In genomic region chr9:99820330-99821186, GRCh38 we compare ENCODE assay signal across 8 cellular contexts. TPM values are rescaled to one million over a fixed set of nuclear protein-coding genes. Genes with fewer than 3 reads are reported as not detected.
DNase-seq lines count a peak whose midpoint lies in the region; ATAC-seq and TF ChIP-seq lines count a peak whose summit lies in the region.

No MANE protein-coding gene starts in this region.

- no peaks in the 10 kb centered on the region for H3K9me3 ChIP-seq in liver (ENCODE audit: control insufficient read depth in 4 of 4, low read length in 3 of 4)

- H3K36me3 ChIP-seq in liver (ENCODE audit: control insufficient read depth in 4 of 4, insufficient read depth in 3 of 4, low read depth in 1 of 4, low read length in 3 of 4) = no peaks in the 10 kb centered on the region

- CTCF ChIA-PET in activated CD4-positive, alpha-beta T cell treated with anti-CD3 and anti-CD28 coated beads, Interleukin-2, amount 10 ng/mL, durations not matched to agents 7 days and 5 days (lab: Charles Lee) = interaction anchor here (1.0 to 2.3 kb wide), 5 partner anchors 10 to 636 kb away, joined by 3 to 11 read pairs (median 3); no protein-coding TSS in a partner anchor

- TF ChIP-seq RAD21 in liver (IDR thresholded peaks at IDR 0.05) = no peak

- H3K27ac ChIP-seq in dorsolateral prefrontal cortex = peak overlapping the region; percentile 27 to 100 (median 99)
- H3K27ac ChIP-seq in liver (ENCODE audit: low read depth in 1 of 2, low read length in 2 of 2) = peak overlapping the region; percentile 96 to 99

- H3K36me3 Mint-ChIP-seq in activated CD4-positive, alpha-beta T cell treated with anti-CD3 and anti-CD28 coated beads, Interleukin-2, amount 10 ng/mL, durations not matched to agents 7 days and 5 days (ENCODE audit: low read depth) = no peaks in the 10 kb centered on the region

- peak overlapping the region; percentile 79 to 87 for H3K9ac ChIP-seq in liver (ENCODE audit: low read depth in 1 of 2, low read length in 2 of 2)

- H3K4me3 ChIP-seq in GM12865 (ENCODE audit: low read depth, low read length) (peak overlapping the region; percentile 70), dorsolateral prefrontal cortex (peak overlapping the region; percentile 67 to 100 (median 91)), liver (ENCODE audit: low read depth in 1 of 3, low read length in 3 of 3) (peak overlapping the region; percentile 60 to 90 (median 68))

- ATAC-seq in GM21576 (IDR thresholded peaks at IDR 0.05; ENCODE audit: unreplicated experiment) (no peak), GM19351 (IDR thresholded peaks at IDR 0.05; ENCODE audit: unreplicated experiment) (no peak)

- POLR2A ChIA-PET in activated CD4-positive, alpha-beta T cell treated with anti-CD3 and anti-CD28 coated beads, Interleukin-2, amount 10 ng/mL, durations not matched to agents 7 days and 5 days (lab: Charles Lee) = interaction anchor here (0.5 kb wide), 1 partner anchor 42 kb away, joined by 12 read pairs; no protein-coding TSS in a partner anchor

- H3K27ac Mint-ChIP-seq in activated CD4-positive, alpha-beta T cell treated with anti-CD3 and anti-CD28 coated beads, Interleukin-2, amount 10 ng/mL, durations not matched to agents 7 days and 5 days = peak overlapping the region; percentile 90

- H3K4me1 Mint-ChIP-seq in activated CD4-positive, alpha-beta T cell treated with anti-CD3 and anti-CD28 coated beads, Interleukin-2, amount 10 ng/mL, durations not matched to agents 7 days and 5 days = peaks cover 57% of the 10 kb centered on the region

- H3K27me3 ChIP-seq in dorsolateral prefrontal cortex (peaks cover 0 to 5% (median 0%) of the 10 kb centered on the region in 45 donors), liver (ENCODE audit: control insufficient read depth in 4 of 4, insufficient read depth in 4 of 4, low read length in 3 of 4) (peaks cover 0 to 6% (median 0%) of the 10 kb centered on the region in 4 donors)

- DNase-seq in GM12865 (ENCODE audit: low read depth) (peak; percentile 70), NCI-H1105 treated with DMSO at 0.1 percent for 48 hours (lab: John Stamatoyannopoulos, UW) (peak; percentile 48), dorsolateral prefrontal cortex (peak in 5 of 10 donors; percentile 56 to 67 (median 62))
- DNase-seq in activated CD4-positive, alpha-beta T cell treated with anti-CD3 and anti-CD28 coated beads, Interleukin-2, amount 10 ng/mL, durations not matched to agents 7 days and 5 days = peak; percentile 63
- peak in 2 of 3 experiments; percentile 28 for DNase-seq in stimulated activated CD4-positive, alpha-beta T cell treated with anti-CD3 and anti-CD28 coated beads, TNF-alpha, amount 100 ng/mL, for 4 hours (ENCODE audit: low read depth in 3 of 3)

- H3K4me1 ChIP-seq in liver (ENCODE audit: control insufficient read depth in 4 of 4, insufficient read depth in 4 of 4, low read length in 3 of 4) = peaks cover 12 to 52% (median 34%) of the 10 kb centered on the region in 4 donors

- TF ChIP-seq CTCF in GM12865 (IDR thresholded peaks at IDR 0.05; ENCODE audit: insufficient read depth, low read depth, low read length, missing control alignments) (no peak), dorsolateral prefrontal cortex (IDR thresholded peaks at IDR 0.05 in 54 of 56, conservative IDR thresholded peaks at IDR 0.05 in 2 of 56; ENCODE audit: low read depth in 1 of 56, partially characterized antibody in 56 of 56) (peak in 4 of 56 donors; percentile 2 to 19 (median 12)), liver (IDR thresholded peaks at IDR 0.05; ENCODE audit: low read depth, low read length, missing input control) (no peak)

- peaks cover 54% of the 10 kb centered on the region for H3K27me3 Mint-ChIP-seq in activated CD4-positive, alpha-beta T cell treated with anti-CD3 and anti-CD28 coated beads, Interleukin-2, amount 10 ng/mL, durations not matched to agents 7 days and 5 days

- peak overlapping the region; percentile 94 for H3K4me3 Mint-ChIP-seq in activated CD4-positive, alpha-beta T cell treated with anti-CD3 and anti-CD28 coated beads, Interleukin-2, amount 10 ng/mL, durations not matched to agents 7 days and 5 days

- intact Hi-C loops in dorsolateral prefrontal cortex (cut with DNase I) = loop anchor here (1.0 to 10.0 kb wide), 11 partner anchors 86 to 1023 kb away; partner anchors contain the start of genes STX17 (in 2 of the 2), ANKS6 (in 1 of the 2), ERP44 (in 1 of the 2) and INVS (in 1 of the 2)

- WGBS in liver = under 1% methylated on average over 34 of the region's 34 CpGs

- no peaks in the 10 kb centered on the region for H3K9me3 Mint-ChIP-seq in activated CD4-positive, alpha-beta T cell treated with anti-CD3 and anti-CD28 coated beads, Interleukin-2, amount 10 ng/mL, durations not matched to agents 7 days and 5 days

TF ChIP-seq in liver, 16 proteins besides CTCF, POLR2A, EP300 and RAD21:
- TF ChIP-seq RXRA (IDR thresholded peaks at IDR 0.05) = peak in 1 of 2 donors; percentile 76
- peak; percentile 44 for TF ChIP-seq NR2F2 (IDR thresholded peaks at IDR 0.05)
- peak; percentile 37 to 51 for TF ChIP-seq JUND (IDR thresholded peaks at IDR 0.05)
- TF ChIP-seq, protein P1, sequence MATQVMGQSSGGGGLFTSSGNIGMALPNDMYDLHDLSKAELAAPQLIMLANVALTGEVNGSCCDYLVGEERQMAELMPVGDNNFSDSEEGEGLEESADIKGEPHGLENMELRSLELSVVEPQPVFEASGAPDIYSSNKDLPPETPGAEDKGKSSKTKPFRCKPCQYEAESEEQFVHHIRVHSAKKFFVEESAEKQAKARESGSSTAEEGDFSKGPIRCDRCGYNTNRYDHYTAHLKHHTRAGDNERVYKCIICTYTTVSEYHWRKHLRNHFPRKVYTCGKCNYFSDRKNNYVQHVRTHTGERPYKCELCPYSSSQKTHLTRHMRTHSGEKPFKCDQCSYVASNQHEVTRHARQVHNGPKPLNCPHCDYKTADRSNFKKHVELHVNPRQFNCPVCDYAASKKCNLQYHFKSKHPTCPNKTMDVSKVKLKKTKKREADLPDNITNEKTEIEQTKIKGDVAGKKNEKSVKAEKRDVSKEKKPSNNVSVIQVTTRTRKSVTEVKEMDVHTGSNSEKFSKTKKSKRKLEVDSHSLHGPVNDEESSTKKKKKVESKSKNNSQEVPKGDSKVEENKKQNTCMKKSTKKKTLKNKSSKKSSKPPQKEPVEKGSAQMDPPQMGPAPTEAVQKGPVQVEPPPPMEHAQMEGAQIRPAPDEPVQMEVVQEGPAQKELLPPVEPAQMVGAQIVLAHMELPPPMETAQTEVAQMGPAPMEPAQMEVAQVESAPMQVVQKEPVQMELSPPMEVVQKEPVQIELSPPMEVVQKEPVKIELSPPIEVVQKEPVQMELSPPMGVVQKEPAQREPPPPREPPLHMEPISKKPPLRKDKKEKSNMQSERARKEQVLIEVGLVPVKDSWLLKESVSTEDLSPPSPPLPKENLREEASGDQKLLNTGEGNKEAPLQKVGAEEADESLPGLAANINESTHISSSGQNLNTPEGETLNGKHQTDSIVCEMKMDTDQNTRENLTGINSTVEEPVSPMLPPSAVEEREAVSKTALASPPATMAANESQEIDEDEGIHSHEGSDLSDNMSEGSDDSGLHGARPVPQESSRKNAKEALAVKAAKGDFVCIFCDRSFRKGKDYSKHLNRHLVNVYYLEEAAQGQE (IDR thresholded peaks at IDR 0.05) = peak; percentile 51
- no peak for TF ChIP-seq HNF4G (IDR thresholded peaks at IDR 0.05)
- peak; percentile 65 for TF ChIP-seq YY1 (IDR thresholded peaks at IDR 0.05)
- no peak for TF ChIP-seq FOXA2 (IDR thresholded peaks at IDR 0.05)
- peak; percentile 40 to 84 for TF ChIP-seq EGR1 (IDR thresholded peaks at IDR 0.05; ENCODE audit: low read depth in 2 of 2)
- peak; percentile 62 for TF ChIP-seq SP1 (IDR thresholded peaks at IDR 0.05)
- TF ChIP-seq MAX (IDR thresholded peaks at IDR 0.05) = peak; percentile 65
- TF ChIP-seq, protein P2, sequence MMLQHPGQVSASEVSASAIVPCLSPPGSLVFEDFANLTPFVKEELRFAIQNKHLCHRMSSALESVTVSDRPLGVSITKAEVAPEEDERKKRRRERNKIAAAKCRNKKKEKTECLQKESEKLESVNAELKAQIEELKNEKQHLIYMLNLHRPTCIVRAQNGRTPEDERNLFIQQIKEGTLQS (IDR thresholded peaks at IDR 0.05) = peak; percentile 62
- TF ChIP-seq HNF4A (conservative IDR thresholded peaks at IDR 0.05) = peak; percentile 44 to 67
- peak; percentile 55 for TF ChIP-seq FOXA1 (IDR thresholded peaks at IDR 0.05)
- peak; percentile 68 for TF ChIP-seq ZBTB33 (IDR thresholded peaks at IDR 0.05)
- TF ChIP-seq TAF1 (conservative IDR thresholded peaks at IDR 0.05) = no peak
- no peak for TF ChIP-seq GABPA (IDR thresholded peaks at IDR 0.05 in 1 of 2, conservative IDR thresholded peaks at IDR 0.05 in 1 of 2)

RNA-seq across cellular contexts. Expression of gene NR4A3, which starts 1.1 kb away (rescaled TPM):
- total RNA-seq in activated CD4-positive, alpha-beta T cell treated with anti-CD3 and anti-CD28 coated beads, Interleukin-2, amount 10 ng/mL, durations not matched to agents 7 days and 5 days = under 1 TPM; 0.17 to 0.29 TPM
- 10 to 100 TPM in 8 of 120 experiments, 1 to 10 TPM in 112; 1.5 to 39.1 (median 4.3) TPM for total RNA-seq in dorsolateral prefrontal cortex
- under 1 TPM; 0.08 to 0.09 TPM for total RNA-seq in liver
- polyA plus RNA-seq in liver = under 1 TPM; 0.02 to 0.14 TPM
